In genomic region chr18:22339913-22340312, GRCh38 we compare ENCODE assay signal across 16 cellular contexts.
DNase-seq lines count a peak whose midpoint lies in the region; ATAC-seq and TF ChIP-seq lines count a peak whose summit lies in the region.
"Had no signal": no experiment of that assay in that cellular context is flagged by ENCODE, and none has a peak within 500 bp of the region (broad histone marks: within the 10 kb centered on the region; RNA-seq: fewer than 3 reads in every experiment).

No MANE protein-coding gene starts in this region.

- no peak for DNase-seq in natural killer cell
- no peak for DNase-seq in natural killer cell treated with Interleukin-12 subunit alpha and Interleukin-12 subunit beta and Interleukin-15 and Interleukin-18, amount 100 ng/mL, for 72 hours (ENCODE audit: low spot score)
- DNase-seq in left cardiac atrium: no peak
- no peak for DNase-seq in hepatocyte (ENCODE audit: low spot score)
- no peak for DNase-seq in mesendoderm
- DNase-seq: C1 segment of cervical spinal cord; CD4-positive, alpha-beta T cell; COR-L47; DMS153; DMS79 treated with DMSO at 0.1 percent for 48 hours; EL; GOT3; H9 had no signal

- H3K9me3 Mint-ChIP-seq in natural killer cell: no peaks in the 10 kb centered on the region
- no peaks in the 10 kb centered on the region for H3K9me3 Mint-ChIP-seq in natural killer cell treated with Interleukin-12 subunit alpha and Interleukin-12 subunit beta and Interleukin-15 and Interleukin-18, amount 100 ng/mL, for 72 hours
- H3K9me3 Mint-ChIP-seq: CD4-positive, alpha-beta T cell; H9 had no signal

- H4K8ac ChIP-seq in mesendoderm (ENCODE audit: low read depth, low read length): no peak overlapping the region

- H3K79me2 ChIP-seq in hepatocyte: no peaks in the 10 kb centered on the region
- H3K79me2 ChIP-seq in mesendoderm (ENCODE audit: control insufficient read depth, insufficient read depth, low read length): no peaks in the 10 kb centered on the region

- no peak overlapping the region for H2BK15ac ChIP-seq in mesendoderm (replicated peaks; ENCODE audit: low read depth)

- H3K36me3 Mint-ChIP-seq in natural killer cell: no peaks in the 10 kb centered on the region
- no peaks in the 10 kb centered on the region for H3K36me3 Mint-ChIP-seq in natural killer cell treated with Interleukin-12 subunit alpha and Interleukin-12 subunit beta and Interleukin-15 and Interleukin-18, amount 100 ng/mL, for 72 hours

- intact Hi-C loops in natural killer cell (cut with micrococcal nuclease) (loop anchor here (10.0 kb wide), 1 partner anchor 175 kb away; the partner anchor contains the start of gene GATA6), left cardiac atrium (cut with DNase I) (no loop called here)

- ATAC-seq in natural killer cell (no peak), left cardiac atrium (peak; percentile 43 to 50), HG03045 (IDR thresholded peaks at IDR 0.05; ENCODE audit: unreplicated experiment) (no peak), HG02610 (IDR thresholded peaks at IDR 0.05; ENCODE audit: unreplicated experiment) (no peak)
- ATAC-seq in natural killer cell treated with Interleukin-12 subunit alpha and Interleukin-12 subunit beta and Interleukin-15 and Interleukin-18, amount 100 ng/mL, for 72 hours: no peak

- H3K4me3 Mint-ChIP-seq in natural killer cell: no peak overlapping the region
- H3K4me3 Mint-ChIP-seq in natural killer cell treated with Interleukin-12 subunit alpha and Interleukin-12 subunit beta and Interleukin-15 and Interleukin-18, amount 100 ng/mL, for 72 hours: no peak overlapping the region
- H3K4me3 Mint-ChIP-seq: B cell; CD4-positive, alpha-beta T cell; H9 had no signal

- H3K9me3 ChIP-seq in hepatocyte (ENCODE audit: low read depth): no peaks in the 10 kb centered on the region

- H3K9ac ChIP-seq in mesendoderm (ENCODE audit: low read length): no peak overlapping the region

- H2AK5ac ChIP-seq in mesendoderm (ENCODE audit: low read length): no peak overlapping the region

- H4K5ac ChIP-seq in mesendoderm (ENCODE audit: low read length): no peak overlapping the region

- H3K27ac ChIP-seq in hepatocyte (no peak overlapping the region), mesendoderm (ENCODE audit: low read depth, low read length) (no peak overlapping the region)

- WGBS in hepatocyte (ENCODE audit: low lambda C conversion rate, missing lambda C conversion rate): 69% methylated on average over 4 of the region's 4 CpGs
- no CpG with 5 or more reads among the region's 4 CpGs for WGBS in mesendoderm (ENCODE audit: extremely low coverage, insufficient coverage, low lambda C conversion rate)

- H3K36me3 ChIP-seq in hepatocyte (replicated peaks; ENCODE audit: insufficient read depth, low read depth) (no peaks in the 10 kb centered on the region), mesendoderm (ENCODE audit: control insufficient read depth, insufficient read depth, low read length) (no peaks in the 10 kb centered on the region)

- H3K4me3 ChIP-seq in hepatocyte (no peak overlapping the region), mesendoderm (ENCODE audit: low read length) (no peak overlapping the region)

- H3K27me3 Mint-ChIP-seq in natural killer cell (ENCODE audit: low read depth in 2 of 2): no peaks in the 10 kb centered on the region
- no peaks in the 10 kb centered on the region for H3K27me3 Mint-ChIP-seq in natural killer cell treated with Interleukin-12 subunit alpha and Interleukin-12 subunit beta and Interleukin-15 and Interleukin-18, amount 100 ng/mL, for 72 hours

- TF ChIP-seq CTCF in natural killer cell (IDR thresholded peaks at IDR 0.05): no peak
- no peak for TF ChIP-seq CTCF in hepatocyte (IDR thresholded peaks at IDR 0.05; ENCODE audit: poor library complexity)

- no peak overlapping the region for H3K4ac ChIP-seq in mesendoderm (ENCODE audit: low read depth, low read length)

- no peak overlapping the region for H3K18ac ChIP-seq in mesendoderm (ENCODE audit: low read length)

- no peaks in the 10 kb centered on the region for H4K20me1 ChIP-seq in hepatocyte (ENCODE audit: insufficient read depth, poor library complexity, severe bottlenecking)

- peaks cover 16% of the 10 kb centered on the region for H3K4me1 ChIP-seq in hepatocyte (ENCODE audit: insufficient read depth)
- no peaks in the 10 kb centered on the region for H3K4me1 ChIP-seq in mesendoderm (ENCODE audit: control insufficient read depth, low read depth, low read length)

- H2BK120ac ChIP-seq in mesendoderm (ENCODE audit: low read depth, low read length): no peak overlapping the region

- no peak overlapping the region for H3K56ac ChIP-seq in mesendoderm (ENCODE audit: low read length)

- H3K27me3 ChIP-seq in hepatocyte (no peaks in the 10 kb centered on the region), mesendoderm (ENCODE audit: insufficient read depth, low read length, poor library complexity) (no peaks in the 10 kb centered on the region)

- no peak overlapping the region for H3K23ac ChIP-seq in mesendoderm (ENCODE audit: low read length)

- peaks cover 66 to 84% of the 10 kb centered on the region in 2 donors for H3K4me1 Mint-ChIP-seq in natural killer cell
- peaks cover 55 to 58% of the 10 kb centered on the region in 2 donors for H3K4me1 Mint-ChIP-seq in natural killer cell treated with Interleukin-12 subunit alpha and Interleukin-12 subunit beta and Interleukin-15 and Interleukin-18, amount 100 ng/mL, for 72 hours (ENCODE audit: low read depth in 2 of 2)
- H3K4me1 Mint-ChIP-seq: B cell, H9 had no signal

- H3K27ac Mint-ChIP-seq in natural killer cell: peak overlapping the region; percentile 92 to 97
- no peak overlapping the region for H3K27ac Mint-ChIP-seq in natural killer cell treated with Interleukin-12 subunit alpha and Interleukin-12 subunit beta and Interleukin-15 and Interleukin-18, amount 100 ng/mL, for 72 hours
- H3K27ac Mint-ChIP-seq: B cell; CD4-positive, alpha-beta T cell; H9 had no signal

- no peak overlapping the region for H2BK5ac ChIP-seq in mesendoderm (ENCODE audit: low read length)

- no peak overlapping the region for H2AFZ ChIP-seq in hepatocyte

- no peaks in the 10 kb centered on the region for H3K79me1 ChIP-seq in mesendoderm (ENCODE audit: low read length)

- H3K4me2 ChIP-seq in hepatocyte: peak overlapping the region; percentile 41
- no peak overlapping the region for H3K4me2 ChIP-seq in mesendoderm (ENCODE audit: low read length)

- no peaks in the 10 kb centered on the region for H3K9me2 ChIP-seq in hepatocyte (replicated peaks; ENCODE audit: insufficient read depth)

Comparison
In these comparisons a context has a peak if more than half of its experiments do, and no peak if none do; other contexts are left out.
1. H3K27ac Mint-ChIP-seq: peak in natural killer cell (2 of 2); none in natural killer cell treated with Interleukin-12 subunit alpha and Interleukin-12 subunit beta and Interleukin-15 and Interleukin-18, amount 100 ng/mL, for 72 hours (0 of 2).
2. ATAC-seq: peak in left cardiac atrium (2 of 2); none in natural killer cell (0 of 3), natural killer cell treated with Interleukin-12 subunit alpha and Interleukin-12 subunit beta and Interleukin-15 and Interleukin-18, amount 100 ng/mL, for 72 hours (0 of 2), HG03045 (single experiment) and HG02610 (single experiment).